In the genomic region with DNA sequence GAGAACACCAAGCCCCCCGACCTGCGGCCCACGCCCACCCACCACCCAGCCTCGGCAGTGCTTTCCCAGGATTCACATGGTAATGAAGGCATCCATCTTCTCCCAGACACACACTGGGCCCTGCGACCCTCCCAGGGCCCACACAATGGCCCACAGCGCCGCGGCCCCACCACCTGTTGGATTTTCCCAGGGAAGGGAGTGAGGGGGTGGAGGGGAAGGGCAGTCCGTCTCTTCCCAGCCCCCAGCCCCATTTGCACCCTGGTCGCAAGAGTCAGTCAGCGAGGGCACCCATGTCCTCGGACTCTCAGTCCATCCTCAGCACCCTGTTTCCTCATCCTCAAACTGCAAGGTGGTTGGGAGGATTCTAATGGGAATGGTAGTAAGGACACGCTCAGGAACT, we compare ENCODE assay signal across 1 cellular context.
TF ChIP-seq lines count a peak whose summit lies in the region.

No MANE protein-coding gene starts in this region.

TF ChIP-seq in IMR-90, 13 proteins besides CTCF, POLR2A, EP300 and RAD21 (continued from another document):
- TF ChIP-seq, protein P1, sequence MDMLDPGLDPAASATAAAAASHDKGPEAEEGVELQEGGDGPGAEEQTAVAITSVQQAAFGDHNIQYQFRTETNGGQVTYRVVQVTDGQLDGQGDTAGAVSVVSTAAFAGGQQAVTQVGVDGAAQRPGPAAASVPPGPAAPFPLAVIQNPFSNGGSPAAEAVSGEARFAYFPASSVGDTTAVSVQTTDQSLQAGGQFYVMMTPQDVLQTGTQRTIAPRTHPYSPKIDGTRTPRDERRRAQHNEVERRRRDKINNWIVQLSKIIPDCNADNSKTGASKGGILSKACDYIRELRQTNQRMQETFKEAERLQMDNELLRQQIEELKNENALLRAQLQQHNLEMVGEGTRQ (IDR thresholded peaks at IDR 0.05; ENCODE audit: low read depth, low read length) = no peak
- TF ChIP-seq, protein P2, sequence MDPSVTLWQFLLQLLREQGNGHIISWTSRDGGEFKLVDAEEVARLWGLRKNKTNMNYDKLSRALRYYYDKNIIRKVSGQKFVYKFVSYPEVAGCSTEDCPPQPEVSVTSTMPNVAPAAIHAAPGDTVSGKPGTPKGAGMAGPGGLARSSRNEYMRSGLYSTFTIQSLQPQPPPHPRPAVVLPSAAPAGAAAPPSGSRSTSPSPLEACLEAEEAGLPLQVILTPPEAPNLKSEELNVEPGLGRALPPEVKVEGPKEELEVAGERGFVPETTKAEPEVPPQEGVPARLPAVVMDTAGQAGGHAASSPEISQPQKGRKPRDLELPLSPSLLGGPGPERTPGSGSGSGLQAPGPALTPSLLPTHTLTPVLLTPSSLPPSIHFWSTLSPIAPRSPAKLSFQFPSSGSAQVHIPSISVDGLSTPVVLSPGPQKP (IDR thresholded peaks at IDR 0.05; ENCODE audit: borderline replicate concordance, low read depth, low read length) = no peak
- no peak for TF ChIP-seq RCOR1 (IDR thresholded peaks at IDR 0.05; ENCODE audit: insufficient replicate concordance, low read length)
- TF ChIP-seq MAZ (IDR thresholded peaks at IDR 0.05; ENCODE audit: borderline replicate concordance, low read depth, low read length) = no peak
- TF ChIP-seq MXI1 (IDR thresholded peaks at IDR 0.05; ENCODE audit: borderline replicate concordance, low read depth, low read length) = no peak
